Comparison of ENCODE assay signal across 9 cellular contexts in the genomic region with DNA sequence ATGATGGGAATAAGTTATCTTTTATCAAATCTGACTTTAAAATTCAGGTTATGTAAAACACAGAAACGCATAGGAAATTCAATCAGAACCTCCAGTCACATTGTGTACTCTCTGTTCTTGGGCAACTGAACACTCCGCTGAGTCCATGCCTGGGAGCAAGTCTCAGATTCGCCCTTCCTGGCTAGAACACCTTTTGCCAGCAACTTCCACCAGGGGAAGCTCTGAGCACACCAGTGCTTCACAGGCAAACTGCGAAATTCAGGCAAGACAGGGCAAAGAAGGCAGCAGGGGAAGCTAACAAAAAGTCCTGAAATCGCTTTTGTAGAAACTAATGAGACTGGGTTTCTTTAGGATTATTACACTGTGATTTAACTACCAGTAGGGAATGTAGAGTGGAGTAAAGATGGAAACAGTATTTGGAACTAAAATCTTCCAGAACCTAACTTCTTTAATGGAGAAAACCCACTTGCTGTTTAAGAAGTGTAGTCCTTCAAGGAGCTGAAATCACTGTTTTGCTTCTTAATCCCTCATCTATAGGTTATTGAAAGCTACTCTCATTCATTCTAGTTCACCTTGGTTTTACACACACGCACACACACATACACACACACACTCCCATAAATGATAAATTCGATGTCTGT.
DNase-seq lines count a peak whose midpoint lies in the region; ATAC-seq and TF ChIP-seq lines count a peak whose summit lies in the region.
"Had no signal": no experiment of that assay in that cellular context is flagged by ENCODE, and none has a peak within 500 bp of the region (broad histone marks: within the 10 kb centered on the region; RNA-seq: fewer than 3 reads in every experiment).

No MANE protein-coding gene starts in this region.

- DNase-seq in COR-L47 (lab: John Stamatoyannopoulos, UW) (peak; percentile 29), NB4 (ENCODE audit: low read depth) (peak; percentile 49), kidney glomerular epithelial cell (lab: John Stamatoyannopoulos, UW) (peak; percentile 17)
- peak; percentile 26 for DNase-seq in activated CD8-positive, alpha-beta T cell treated with anti-CD3 and anti-CD28 coated beads, Interleukin-2, amount 10 ng/mL, durations not matched to agents 7 days and 5 days
- DNase-seq in central memory CD4-positive, alpha-beta T cell: no peak
- DNase-seq in activated T-cell treated with anti-CD3 and anti-CD28 coated beads, Interleukin-2, amount 50 U/mL, for 4 hours: no peak
- no peak for DNase-seq in stimulated activated CD4-positive, alpha-beta T cell treated with anti-CD3 and anti-CD28 coated beads, Interleukin-4, amount 100 ng/mL, for 4 hours

- H3K36me3 Mint-ChIP-seq in activated CD8-positive, alpha-beta T cell treated with anti-CD3 and anti-CD28 coated beads, Interleukin-2, amount 10 ng/mL, durations not matched to agents 7 days and 5 days (ENCODE audit: low read depth): no peaks in the 10 kb centered on the region
- H3K36me3 Mint-ChIP-seq in activated T-cell treated with anti-CD3 and anti-CD28 coated beads, Interleukin-2, amount 50 U/mL, for 4 hours (ENCODE audit: insufficient read depth): no peaks in the 10 kb centered on the region

- no peaks in the 10 kb centered on the region for H3K9me3 Mint-ChIP-seq in activated CD8-positive, alpha-beta T cell treated with anti-CD3 and anti-CD28 coated beads, Interleukin-2, amount 10 ng/mL, durations not matched to agents 7 days and 5 days (ENCODE audit: insufficient read depth)
- H3K9me3 Mint-ChIP-seq in activated T-cell treated with anti-CD3 and anti-CD28 coated beads, Interleukin-2, amount 50 U/mL, for 4 hours: no peaks in the 10 kb centered on the region

- no peak for TF ChIP-seq POLR2A in NB4 (IDR thresholded peaks at IDR 0.05; ENCODE audit: extremely low read depth, insufficient read length)

- peaks cover 9% of the 10 kb centered on the region for H3K27me3 Mint-ChIP-seq in activated CD8-positive, alpha-beta T cell treated with anti-CD3 and anti-CD28 coated beads, Interleukin-2, amount 10 ng/mL, durations not matched to agents 7 days and 5 days (ENCODE audit: low read depth)
- no peaks in the 10 kb centered on the region for H3K27me3 Mint-ChIP-seq in activated T-cell treated with anti-CD3 and anti-CD28 coated beads, Interleukin-2, amount 50 U/mL, for 4 hours (ENCODE audit: low read depth)

- H3K4me1 Mint-ChIP-seq in activated CD8-positive, alpha-beta T cell treated with anti-CD3 and anti-CD28 coated beads, Interleukin-2, amount 10 ng/mL, durations not matched to agents 7 days and 5 days (ENCODE audit: low read depth): no peaks in the 10 kb centered on the region
- H3K4me1 Mint-ChIP-seq in activated T-cell treated with anti-CD3 and anti-CD28 coated beads, Interleukin-2, amount 50 U/mL, for 4 hours (ENCODE audit: low read depth): no peaks in the 10 kb centered on the region

- peak; percentile 73 for ATAC-seq in GM19351 (IDR thresholded peaks at IDR 0.05; ENCODE audit: unreplicated experiment)
- no peak for ATAC-seq in activated CD8-positive, alpha-beta T cell treated with anti-CD3 and anti-CD28 coated beads, Interleukin-2, amount 10 ng/mL, durations not matched to agents 7 days and 5 days
- no peak for ATAC-seq in activated T-cell treated with anti-CD3 and anti-CD28 coated beads, Interleukin-2, amount 50 U/mL, for 4 hours

- no peak overlapping the region for H3K4me3 Mint-ChIP-seq in activated CD8-positive, alpha-beta T cell treated with anti-CD3 and anti-CD28 coated beads, Interleukin-2, amount 10 ng/mL, durations not matched to agents 7 days and 5 days
- no peak overlapping the region for H3K4me3 Mint-ChIP-seq in activated T-cell treated with anti-CD3 and anti-CD28 coated beads, Interleukin-2, amount 50 U/mL, for 4 hours

- no peak overlapping the region for H3K27ac Mint-ChIP-seq in activated CD8-positive, alpha-beta T cell treated with anti-CD3 and anti-CD28 coated beads, Interleukin-2, amount 10 ng/mL, durations not matched to agents 7 days and 5 days

- no peak overlapping the region for H3K4me3 ChIP-seq in NB4 (ENCODE audit: low read depth, low read length)
- H3K4me3 ChIP-seq: thoracic aorta had no signal

- POLR2A ChIA-PET in activated CD8-positive, alpha-beta T cell treated with anti-CD3 and anti-CD28 coated beads, Interleukin-2, amount 10 ng/mL, durations not matched to agents 7 days and 5 days (lab: Charles Lee): no interaction called here

- CTCF ChIA-PET in activated CD8-positive, alpha-beta T cell treated with anti-CD3 and anti-CD28 coated beads, Interleukin-2, amount 10 ng/mL, durations not matched to agents 7 days and 5 days (lab: Charles Lee): no interaction called here

- peak; percentile 62 for TF ChIP-seq CTCF in NB4 (IDR thresholded peaks at IDR 0.05; ENCODE audit: low read depth, low read length)

Comparison
In these comparisons a context has a peak if more than half of its experiments do, and no peak if none do; other contexts are left out.
1. DNase-seq: peak in COR-L47 (single experiment), NB4 (single experiment), activated CD8-positive, alpha-beta T cell treated with anti-CD3 and anti-CD28 coated beads, Interleukin-2, amount 10 ng/mL, durations not matched to agents 7 days and 5 days (single experiment) and kidney glomerular epithelial cell (single experiment); none in central memory CD4-positive, alpha-beta T cell (single experiment), activated T-cell treated with anti-CD3 and anti-CD28 coated beads, Interleukin-2, amount 50 U/mL, for 4 hours (single experiment) and stimulated activated CD4-positive, alpha-beta T cell treated with anti-CD3 and anti-CD28 coated beads, Interleukin-4, amount 100 ng/mL, for 4 hours (0 of 2).